10 cellular contexts compared by ENCODE assay signal in the genomic region with DNA sequence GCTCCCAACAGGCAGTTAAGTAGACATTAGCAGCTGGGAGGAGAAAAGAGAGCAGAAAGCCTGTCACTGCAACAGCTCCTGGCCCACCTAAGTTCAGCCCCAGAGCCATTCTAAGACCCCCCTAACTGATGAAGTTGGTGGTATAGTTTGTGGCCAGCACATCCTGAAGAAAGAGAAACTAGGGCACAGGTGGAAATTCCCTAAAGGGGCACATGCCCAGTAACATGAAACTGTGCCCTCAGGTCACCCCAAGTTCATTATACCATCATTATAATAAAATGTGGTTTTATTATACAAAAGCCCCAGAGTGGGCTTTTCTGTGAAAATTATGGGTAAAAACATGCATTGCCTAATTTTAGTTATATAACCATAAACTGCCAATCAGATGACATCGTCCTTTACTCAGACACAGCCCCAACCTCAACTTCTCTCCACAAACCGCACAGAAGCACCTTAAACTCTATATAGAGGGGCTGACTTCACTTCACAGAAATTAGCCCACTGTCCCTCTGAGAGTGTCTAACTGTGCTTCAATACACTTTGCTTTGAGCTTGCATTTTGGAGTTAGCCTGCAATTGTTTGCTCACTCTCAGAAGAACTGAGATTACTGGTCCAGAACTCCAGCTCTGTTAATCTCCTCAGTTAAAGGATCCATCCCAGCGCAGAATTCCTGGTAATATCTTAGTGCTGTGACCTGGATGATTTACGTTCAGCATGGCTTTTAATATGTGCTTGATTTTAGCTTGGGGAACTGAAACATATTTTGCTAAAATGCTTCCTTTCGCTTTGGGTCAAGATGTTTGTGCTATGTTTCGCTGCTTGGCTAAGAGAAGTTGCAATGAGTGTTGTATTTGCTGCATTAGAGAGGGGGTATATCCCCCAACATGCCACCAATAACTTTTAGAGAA.
DNase-seq lines count a peak whose midpoint lies in the region; ATAC-seq lines count a peak whose summit lies in the region.
"Had no signal": no experiment of that assay in that cellular context is flagged by ENCODE, and none has a peak within 500 bp of the region (broad histone marks: within the 10 kb centered on the region; RNA-seq: fewer than 3 reads in every experiment).

No MANE protein-coding gene starts in this region.

- H4K20me1 ChIP-seq in BLaER1: no peaks in the 10 kb centered on the region

- H3K4me2 ChIP-seq in BLaER1: peak overlapping the region; percentile 98

- DNase-seq in NAMALWA (ENCODE audit: low spot score): peak; percentile 18
- DNase-seq in effector memory CD8-positive, alpha-beta T cell: peak; percentile 57 to 64 (median 61)
- no peak for DNase-seq in SKM-1 treated with dmso at 0.1 percent for 144 hours (lab: John Stamatoyannopoulos, UW; ENCODE audit: unreplicated experiment)
- no peak for DNase-seq in DMS153 (lab: John Stamatoyannopoulos, UW)
- no peak for DNase-seq in GM19240 (ENCODE audit: insufficient read length, low spot score)
- DNase-seq in NCI-H345 (lab: John Stamatoyannopoulos, UW): no peak
- DNase-seq: kidney glomerular epithelial cell had no signal

- H3K36me3 Mint-ChIP-seq in effector memory CD8-positive, alpha-beta T cell (ENCODE audit: insufficient read depth): peaks cover 97% of the 10 kb centered on the region

- H3K27ac ChIP-seq in BLaER1: peak overlapping the region; percentile 95

- no peaks in the 10 kb centered on the region for H3K9me3 Mint-ChIP-seq in effector memory CD8-positive, alpha-beta T cell

- no peaks in the 10 kb centered on the region for H3K36me3 ChIP-seq in BLaER1

- peaks cover 86% of the 10 kb centered on the region for H3K4me1 ChIP-seq in BLaER1

- H3K27ac Mint-ChIP-seq in effector memory CD8-positive, alpha-beta T cell: peak overlapping the region; percentile 96 to 98

- peaks cover 72 to 87% of the 10 kb centered on the region in 2 donors for H3K4me1 Mint-ChIP-seq in effector memory CD8-positive, alpha-beta T cell (ENCODE audit: low read depth in 2 of 2)

- peak overlapping the region; percentile 96 to 99 for H3K4me3 Mint-ChIP-seq in effector memory CD8-positive, alpha-beta T cell

- ATAC-seq in GM19023 (IDR thresholded peaks at IDR 0.05; ENCODE audit: unreplicated experiment): peak; percentile 54
- peak; percentile 68 for ATAC-seq in effector memory CD8-positive, alpha-beta T cell (replicated peaks)
- ATAC-seq: Panc1 had no signal

- peak overlapping the region; percentile 25 for H3K9ac ChIP-seq in BLaER1

- H3K9me3 ChIP-seq in BLaER1: no peaks in the 10 kb centered on the region

- H3K27me3 ChIP-seq in BLaER1: no peaks in the 10 kb centered on the region

- H3K4me3 ChIP-seq in BLaER1: peak overlapping the region; percentile 12

- H3K27me3 Mint-ChIP-seq in effector memory CD8-positive, alpha-beta T cell: no peaks in the 10 kb centered on the region

Comparison
In these comparisons a context has a peak if more than half of its experiments do, and no peak if none do; other contexts are left out.
1. DNase-seq: peak in NAMALWA (single experiment) and effector memory CD8-positive, alpha-beta T cell (3 of 3); none in SKM-1 treated with dmso at 0.1 percent for 144 hours (single experiment), DMS153 (single experiment), GM19240 (single experiment) and NCI-H345 (single experiment).